19 cellular contexts compared by ENCODE assay signal in the genomic region with DNA sequence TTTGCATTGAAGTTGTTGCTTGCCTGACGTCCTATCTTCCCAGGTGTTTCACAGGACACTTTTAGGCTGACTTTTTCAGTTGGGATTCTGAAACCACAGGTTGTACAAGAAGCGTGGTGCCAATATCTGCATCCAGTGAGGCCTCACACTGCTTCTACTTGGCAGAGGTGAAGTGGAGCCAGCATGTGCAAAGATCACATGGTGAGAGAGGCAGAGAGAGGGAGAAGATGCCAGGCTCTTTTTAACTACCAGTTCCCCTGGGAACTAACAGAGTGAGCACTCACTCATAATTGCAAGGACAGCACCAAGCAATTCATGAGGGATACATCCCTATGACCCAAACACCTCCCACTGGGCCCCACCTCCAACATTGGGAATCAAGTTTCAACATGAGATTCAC. TPM values are rescaled to one million over a fixed set of nuclear protein-coding genes. Genes with fewer than 3 reads are reported as not detected.
"Had no signal": no experiment of that assay in that cellular context is flagged by ENCODE, and none has a peak within 500 bp of the region (broad histone marks: within the 10 kb centered on the region; RNA-seq: fewer than 3 reads in every experiment).

No MANE protein-coding gene starts in this region.

- H3K27me3 ChIP-seq: esophagus squamous epithelium, foreskin keratinocyte, hepatocyte, neutrophil, right atrium auricular region, sigmoid colon, testis, tibial nerve had no signal

- H3K4me2 ChIP-seq: hepatocyte had no signal

- H3K4me3 ChIP-seq: esophagus squamous epithelium, hepatocyte, right atrium auricular region, sigmoid colon, skin epidermis, testis, tibial nerve had no signal

- H3K36me3 ChIP-seq: neutrophil, right atrium auricular region had no signal

- H3K27ac ChIP-seq: esophagus squamous epithelium, foreskin keratinocyte, hepatocyte, neutrophil, right atrium auricular region, sigmoid colon, skin epidermis, testis, tibial nerve had no signal

- ATAC-seq: foreskin keratinocyte; left ventricle myocardium superior; naive thymus-derived CD4-positive, alpha-beta T cell; stimulated activated naive B cell treated with anti-CD40 and anti-IgM and Interleukin-4, amounts not matched to agents 10 μg/mL and 1 μg/mL and 100 μg/mL, for 72 hours; stimulated activated naive CD8-positive, alpha-beta T cell treated with anti-CD3 and anti-CD28 coated beads, Interleukin-15, amount 100 ng/mL, for 72 hours had no signal

- FAIRE-seq: kidney had no signal

- H2AFZ ChIP-seq: hepatocyte had no signal

- H3K4me1 ChIP-seq: foreskin keratinocyte, right atrium auricular region, sigmoid colon, testis had no signal

- H3K9me3 ChIP-seq: esophagus squamous epithelium, neutrophil, right atrium auricular region, sigmoid colon, testis, tibial nerve had no signal

- DNase-seq: esophagus squamous epithelium; foreskin keratinocyte; head of caudate nucleus; kidney; left cardiac atrium; left ventricle myocardium superior; naive thymus-derived CD4-positive, alpha-beta T cell; nephron progenitor cell; sigmoid colon; stimulated activated CD4-positive, alpha-beta T cell treated with anti-CD3 and anti-CD28 coated beads, Interleukin-2, amount 100 ng/mL, for 24 hours; stimulated activated CD4-positive, alpha-beta T cell treated with anti-CD3 and anti-CD28 coated beads, Interleukin-4, amount 100 ng/mL, for 4 hours; stimulated activated naive B cell treated with anti-CD40 and anti-IgM and Interleukin-4, amounts not matched to agents 10 μg/mL and 1 μg/mL and 100 μg/mL, for 72 hours; stimulated activated naive CD8-positive, alpha-beta T cell treated with anti-CD3 and anti-CD28 coated beads, Interleukin-15, amount 100 ng/mL, for 72 hours; testis had no signal

RNA-seq across cellular contexts. Expression of a gene that starts 5.8 kb away (rescaled TPM):
- total RNA-seq: foreskin keratinocyte had no signal
- polyA plus RNA-seq: foreskin keratinocyte; naive thymus-derived CD4-positive, alpha-beta T cell had no signal
